16 cellular contexts compared by ENCODE assay signal in genomic region chr9:80410106-80410505, GRCh38.
DNase-seq lines count a peak whose midpoint lies in the region; ATAC-seq, FAIRE-seq and TF ChIP-seq lines count a peak whose summit lies in the region.
"Had no signal": no experiment of that assay in that cellular context is flagged by ENCODE, and none has a peak within 500 bp of the region (broad histone marks: within the 10 kb centered on the region; RNA-seq: fewer than 3 reads in every experiment).

No MANE protein-coding gene starts in this region.

- H2AK5ac ChIP-seq in H9 (ENCODE audit: insufficient read length, low read length) = no peak overlapping the region

- peaks cover 32 to 38% (median 38%) of the 10 kb centered on the region in 3 experiments for H3K36me3 Mint-ChIP-seq in H9 (ENCODE audit: insufficient read depth in 1 of 3, low read depth in 3 of 3)
- H3K36me3 Mint-ChIP-seq in stimulated activated effector memory CD8-positive, alpha-beta T cell treated with anti-CD3 and anti-CD28 coated beads, Interleukin-12 subunit alpha, Interleukin-12 subunit beta, amount 100 ng/mL, for 72 hours = no peaks in the 10 kb centered on the region

- no peaks in the 10 kb centered on the region for H4K20me1 ChIP-seq in H9 (ENCODE audit: control insufficient read depth, insufficient read depth, insufficient read length)

- no peaks in the 10 kb centered on the region for H3K27me3 Mint-ChIP-seq in H9 (ENCODE audit: low read depth)
- H3K27me3 Mint-ChIP-seq: central memory CD8-positive, alpha-beta T cell had no signal

- peak overlapping the region; percentile 42 for H3K27ac ChIP-seq in H9 (ENCODE audit: insufficient read length, low read depth, low read length)
- H3K27ac ChIP-seq: gastrocnemius medialis, skin epidermis had no signal

- no peak for TF ChIP-seq POLR2A in GM12892 (IDR thresholded peaks at IDR 0.05; ENCODE audit: low read depth, low read length)

- no peak for TF ChIP-seq CTCF in H9 (conservative IDR thresholded peaks at IDR 0.05)

- H2BK15ac ChIP-seq in H9 (ENCODE audit: low read depth, low read length) = no peak overlapping the region

- H3K18ac ChIP-seq in H9 (ENCODE audit: insufficient read length, low read depth, low read length) = no peak overlapping the region

- H3K4ac ChIP-seq in H9 (ENCODE audit: low read depth, low read length) = no peak overlapping the region

- no peak overlapping the region for H2AFZ ChIP-seq in H9 (ENCODE audit: low read length)

- H3K4me1 ChIP-seq in H9 (ENCODE audit: insufficient read depth, low read length) = peaks cover 3% of the 10 kb centered on the region; the same call in 1 of the 2 replicates
- H3K4me1 ChIP-seq: gastrocnemius medialis had no signal

- H3K23me2 ChIP-seq in H9 (ENCODE audit: insufficient read length, low read depth, low read length, poor library complexity, severe bottlenecking) = no peaks in the 10 kb centered on the region

- no peak overlapping the region for H4K8ac ChIP-seq in H9 (replicated peaks; ENCODE audit: insufficient read length, low read depth, low read length)

- H3K27me3 ChIP-seq in H9 (ENCODE audit: insufficient read depth, low read length) = no peaks in the 10 kb centered on the region
- H3K27me3 ChIP-seq: gastrocnemius medialis had no signal

- no peak overlapping the region for H4K91ac ChIP-seq in H9 (ENCODE audit: insufficient read length, low read depth, low read length)

- H3K23ac ChIP-seq in H9 (ENCODE audit: insufficient read length, low read depth, low read length) = no peak overlapping the region

- no peak overlapping the region for H3K9ac ChIP-seq in H9 (ENCODE audit: extremely low read depth, insufficient read length, low read length)

- no peaks in the 10 kb centered on the region for H3K79me1 ChIP-seq in H9 (ENCODE audit: insufficient read depth, low read depth, low read length, poor library complexity, severe bottlenecking)

- no peak for ATAC-seq in stimulated activated effector memory CD8-positive, alpha-beta T cell treated with anti-CD3 and anti-CD28 coated beads, Interleukin-12 subunit alpha, Interleukin-12 subunit beta, amount 100 ng/mL, for 72 hours
- ATAC-seq: gastrocnemius medialis had no signal

- H2BK20ac ChIP-seq in H9 (ENCODE audit: low read depth, low read length, poor library complexity, severe bottlenecking) = no peak overlapping the region

- peak overlapping the region; percentile 54 to 92 (median 83) for H3K27ac Mint-ChIP-seq in H9
- H3K27ac Mint-ChIP-seq in stimulated activated effector memory CD8-positive, alpha-beta T cell treated with anti-CD3 and anti-CD28 coated beads, Interleukin-12 subunit alpha, Interleukin-12 subunit beta, amount 100 ng/mL, for 72 hours = no peak overlapping the region

- WGBS in H9 (ENCODE audit: extremely low coverage, insufficient read length, low lambda C conversion rate) = no CpG with 5 or more reads among the region's 5 CpGs

- H2BK5ac ChIP-seq in H9 (ENCODE audit: insufficient read length, low read length) = no peak overlapping the region

- no peak for FAIRE-seq in GM12892 (lab: Jason Lieb, UNC)
- FAIRE-seq: GM19239, TTC549 had no signal

- no peak overlapping the region for H3K14ac ChIP-seq in H9 (ENCODE audit: insufficient read depth, low read length)

- H4K5ac ChIP-seq in H9 (ENCODE audit: insufficient read length, low read depth, low read length) = no peak overlapping the region

- H3K4me2 ChIP-seq in H9 (ENCODE audit: insufficient read depth, insufficient read length, low read length) = peak overlapping the region; percentile 37

- no peaks in the 10 kb centered on the region for H3K79me2 ChIP-seq in H9 (ENCODE audit: insufficient read depth, low read length)

- DNase-seq in H9 (peak; percentile 72), astrocyte of the hippocampus (ENCODE audit: low read depth, low spot score) (peak; percentile 9), iPS DF 19.7 (ENCODE audit: low read depth, low spot score) (peak; percentile 96), renal cortical epithelial cell (ENCODE audit: low read depth) (peak; percentile 78), NCI-H446 treated with DMSO at 0.1 percent for 48 hours (lab: John Stamatoyannopoulos, UW) (no peak), GM12892 (ENCODE audit: insufficient read length) (no peak)
- DNase-seq in activated CD8-positive, alpha-beta memory T cell treated with anti-CD3 and anti-CD28 coated beads for 24 hours = no peak
- DNase-seq in stimulated activated effector memory CD8-positive, alpha-beta T cell treated with anti-CD3 and anti-CD28 coated beads, Interleukin-12 subunit alpha, Interleukin-12 subunit beta, amount 100 ng/mL, for 72 hours (ENCODE audit: low spot score in 2 of 2) = no peak
- DNase-seq: activated T-cell treated with anti-CD3 and anti-CD28 coated beads, Interleukin-2, amount 50 U/mL, for 1 hour; COR-L47; gastrocnemius medialis; Kasumi-1 had no signal

- H3K4me3 Mint-ChIP-seq in H9 = peak overlapping the region; percentile 21 to 30; a peak in 3 of 5 replicates
- H3K4me3 Mint-ChIP-seq in stimulated activated effector memory CD8-positive, alpha-beta T cell treated with anti-CD3 and anti-CD28 coated beads, Interleukin-12 subunit alpha, Interleukin-12 subunit beta, amount 100 ng/mL, for 72 hours = no peak overlapping the region
- H3K4me3 Mint-ChIP-seq: central memory CD8-positive, alpha-beta T cell had no signal

- H3K9me3 ChIP-seq in H9 (ENCODE audit: control insufficient read depth, low read depth, low read length) = peaks cover 8% of the 10 kb centered on the region
- H3K9me3 ChIP-seq: gastrocnemius medialis had no signal

- peaks cover 35 to 38% of the 10 kb centered on the region in 2 experiments for H3K9me3 Mint-ChIP-seq in H9
- H3K9me3 Mint-ChIP-seq in stimulated activated effector memory CD8-positive, alpha-beta T cell treated with anti-CD3 and anti-CD28 coated beads, Interleukin-12 subunit alpha, Interleukin-12 subunit beta, amount 100 ng/mL, for 72 hours = peaks cover 8% of the 10 kb centered on the region

- peaks cover 46 to 48% of the 10 kb centered on the region in 2 experiments for H3K4me1 Mint-ChIP-seq in H9
- no peaks in the 10 kb centered on the region for H3K4me1 Mint-ChIP-seq in stimulated activated effector memory CD8-positive, alpha-beta T cell treated with anti-CD3 and anti-CD28 coated beads, Interleukin-12 subunit alpha, Interleukin-12 subunit beta, amount 100 ng/mL, for 72 hours
- H3K4me1 Mint-ChIP-seq: central memory CD8-positive, alpha-beta T cell had no signal

- H3T11ph ChIP-seq in H9 (ENCODE audit: low read length) = no peak overlapping the region

- H2BK12ac ChIP-seq in H9 (ENCODE audit: insufficient read length, low read depth, low read length) = no peak overlapping the region

- H2BK120ac ChIP-seq in H9 (ENCODE audit: low read depth, low read length, poor library complexity, severe bottlenecking) = no peak overlapping the region

- no peak overlapping the region for H3K56ac ChIP-seq in H9 (ENCODE audit: insufficient read length, low read depth, low read length)

Comparison
In these comparisons a context has a peak if more than half of its experiments do, and no peak if none do; other contexts are left out.
1. DNase-seq: peak in H9 (single experiment), astrocyte of the hippocampus (single experiment), iPS DF 19.7 (single experiment) and renal cortical epithelial cell (single experiment); none in activated CD8-positive, alpha-beta memory T cell treated with anti-CD3 and anti-CD28 coated beads for 24 hours (single experiment), NCI-H446 treated with DMSO at 0.1 percent for 48 hours (single experiment), stimulated activated effector memory CD8-positive, alpha-beta T cell treated with anti-CD3 and anti-CD28 coated beads, Interleukin-12 subunit alpha, Interleukin-12 subunit beta, amount 100 ng/mL, for 72 hours (0 of 2) and GM12892 (single experiment).